ENCODE assay signal across 8 cellular contexts in the genomic region with DNA sequence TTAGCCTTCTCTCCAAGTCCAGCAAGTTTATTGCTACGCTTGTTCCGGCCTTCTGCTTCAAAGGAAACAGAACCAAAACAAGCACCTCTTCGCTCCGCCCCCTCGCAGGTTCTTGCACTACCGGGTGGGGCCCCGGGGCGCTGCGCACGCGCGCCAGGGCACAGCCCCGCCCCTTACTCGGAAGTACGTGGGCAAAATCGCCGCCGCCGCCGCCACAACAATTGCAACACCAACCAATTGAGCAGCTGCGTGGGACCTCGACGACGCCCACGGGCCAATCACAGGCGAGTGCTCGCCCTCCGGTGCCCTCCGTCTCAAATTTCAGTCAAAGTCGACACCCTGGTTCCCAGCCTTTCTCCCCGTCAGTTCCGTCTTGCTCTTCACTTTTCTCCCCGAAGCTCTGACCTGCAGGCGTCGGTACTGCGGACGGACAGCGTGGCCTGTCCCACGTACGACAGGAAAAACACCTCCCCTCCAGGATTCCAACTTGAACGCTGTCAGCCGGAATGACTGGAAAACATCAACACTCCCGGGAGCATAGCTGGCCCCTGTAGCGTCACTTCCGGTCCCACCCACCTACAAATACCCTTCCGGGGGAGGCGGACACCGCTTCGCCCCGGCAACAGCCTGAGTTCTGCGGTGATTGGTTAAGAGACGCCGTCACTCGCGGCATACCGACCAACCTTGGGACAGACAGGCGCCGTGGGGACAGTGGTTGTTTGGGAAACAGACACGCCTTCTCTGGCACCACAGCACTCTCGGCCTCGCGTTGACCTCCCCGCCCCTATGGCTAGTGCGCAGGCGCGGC. TPM values are rescaled to one million over a fixed set of nuclear protein-coding genes. Genes with fewer than 3 reads are reported as not detected.
DNase-seq lines count a peak whose midpoint lies in the region; ATAC-seq and TF ChIP-seq lines count a peak whose summit lies in the region.

No MANE protein-coding gene starts in this region.

- TF ChIP-seq RAD21 in Ishikawa (IDR thresholded peaks at IDR 0.05; ENCODE audit: low read depth) = no peak

- no peak for TF ChIP-seq EP300 in Ishikawa (IDR thresholded peaks at IDR 0.05; ENCODE audit: borderline replicate concordance)

- peak overlapping the region; percentile 55 for H3K4me3 ChIP-seq in epithelial cell of proximal tubule (ENCODE audit: low read depth, low read length)

- peak; percentile 90 for DNase-seq in DMS153 (lab: John Stamatoyannopoulos, UW)
- DNase-seq in OCI-M2 (lab: John Stamatoyannopoulos, UW; ENCODE audit: unreplicated experiment) = peak; percentile 73
- peak; percentile 91 for DNase-seq in activated T-cell treated with anti-CD3 and anti-CD28 coated beads, Interleukin-2, amount 50 U/mL, for 1 hour
- DNase-seq in epithelial cell of proximal tubule (ENCODE audit: low read depth) = peak; percentile 70
- DNase-seq in mucosa of gallbladder (ENCODE audit: low spot score) = peak; percentile 96
- peak; percentile 83 for DNase-seq in stimulated activated CD8-positive, alpha-beta memory T cell treated with anti-CD3 and anti-CD28 coated beads, Interleukin-4, amount 100 ng/mL, for 24 hours (ENCODE audit: low read depth)

- TF ChIP-seq CTCF in epithelial cell of proximal tubule (conservative IDR thresholded peaks at IDR 0.05; ENCODE audit: low read depth, low read length) = no peak

- ATAC-seq in GM21619 (IDR thresholded peaks at IDR 0.05; ENCODE audit: unreplicated experiment) = peak; percentile 78

TF ChIP-seq in Ishikawa, 13 proteins besides CTCF, POLR2A, EP300 and RAD21:
- TF ChIP-seq CREB1 (IDR thresholded peaks at IDR 0.05; ENCODE audit: low read depth) (peak; percentile 69), TEAD4 (IDR thresholded peaks at IDR 0.05) (no peak), FOXM1 (IDR thresholded peaks at IDR 0.05; ENCODE audit: borderline replicate concordance, low read depth) (no peak), TCF12 (IDR thresholded peaks at IDR 0.05; ENCODE audit: low read depth) (no peak), ZBTB7A (IDR thresholded peaks at IDR 0.05; ENCODE audit: low read depth) (no peak), YY1 (IDR thresholded peaks at IDR 0.05; ENCODE audit: low read depth) (no peak), EGR1 (IDR thresholded peaks at IDR 0.05) (no peak), CEBPB (IDR thresholded peaks at IDR 0.05) (peak; percentile 40; the same call in 1 of the 2 replicates)
- TF ChIP-seq, protein P1, sequence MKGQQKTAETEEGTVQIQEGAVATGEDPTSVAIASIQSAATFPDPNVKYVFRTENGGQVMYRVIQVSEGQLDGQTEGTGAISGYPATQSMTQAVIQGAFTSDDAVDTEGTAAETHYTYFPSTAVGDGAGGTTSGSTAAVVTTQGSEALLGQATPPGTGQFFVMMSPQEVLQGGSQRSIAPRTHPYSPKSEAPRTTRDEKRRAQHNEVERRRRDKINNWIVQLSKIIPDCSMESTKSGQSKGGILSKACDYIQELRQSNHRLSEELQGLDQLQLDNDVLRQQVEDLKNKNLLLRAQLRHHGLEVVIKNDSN (IDR thresholded peaks at IDR 0.05) = no peak
- TF ChIP-seq, protein P2, sequence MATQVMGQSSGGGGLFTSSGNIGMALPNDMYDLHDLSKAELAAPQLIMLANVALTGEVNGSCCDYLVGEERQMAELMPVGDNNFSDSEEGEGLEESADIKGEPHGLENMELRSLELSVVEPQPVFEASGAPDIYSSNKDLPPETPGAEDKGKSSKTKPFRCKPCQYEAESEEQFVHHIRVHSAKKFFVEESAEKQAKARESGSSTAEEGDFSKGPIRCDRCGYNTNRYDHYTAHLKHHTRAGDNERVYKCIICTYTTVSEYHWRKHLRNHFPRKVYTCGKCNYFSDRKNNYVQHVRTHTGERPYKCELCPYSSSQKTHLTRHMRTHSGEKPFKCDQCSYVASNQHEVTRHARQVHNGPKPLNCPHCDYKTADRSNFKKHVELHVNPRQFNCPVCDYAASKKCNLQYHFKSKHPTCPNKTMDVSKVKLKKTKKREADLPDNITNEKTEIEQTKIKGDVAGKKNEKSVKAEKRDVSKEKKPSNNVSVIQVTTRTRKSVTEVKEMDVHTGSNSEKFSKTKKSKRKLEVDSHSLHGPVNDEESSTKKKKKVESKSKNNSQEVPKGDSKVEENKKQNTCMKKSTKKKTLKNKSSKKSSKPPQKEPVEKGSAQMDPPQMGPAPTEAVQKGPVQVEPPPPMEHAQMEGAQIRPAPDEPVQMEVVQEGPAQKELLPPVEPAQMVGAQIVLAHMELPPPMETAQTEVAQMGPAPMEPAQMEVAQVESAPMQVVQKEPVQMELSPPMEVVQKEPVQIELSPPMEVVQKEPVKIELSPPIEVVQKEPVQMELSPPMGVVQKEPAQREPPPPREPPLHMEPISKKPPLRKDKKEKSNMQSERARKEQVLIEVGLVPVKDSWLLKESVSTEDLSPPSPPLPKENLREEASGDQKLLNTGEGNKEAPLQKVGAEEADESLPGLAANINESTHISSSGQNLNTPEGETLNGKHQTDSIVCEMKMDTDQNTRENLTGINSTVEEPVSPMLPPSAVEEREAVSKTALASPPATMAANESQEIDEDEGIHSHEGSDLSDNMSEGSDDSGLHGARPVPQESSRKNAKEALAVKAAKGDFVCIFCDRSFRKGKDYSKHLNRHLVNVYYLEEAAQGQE (IDR thresholded peaks at IDR 0.05; ENCODE audit: low read depth) = no peak
- TF ChIP-seq, protein P3, sequence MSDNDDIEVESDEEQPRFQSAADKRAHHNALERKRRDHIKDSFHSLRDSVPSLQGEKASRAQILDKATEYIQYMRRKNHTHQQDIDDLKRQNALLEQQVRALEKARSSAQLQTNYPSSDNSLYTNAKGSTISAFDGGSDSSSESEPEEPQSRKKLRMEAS (IDR thresholded peaks at IDR 0.05) = no peak

RNA-seq across cellular contexts. Expression of a gene that starts 0.6 kb away (rescaled TPM):
- total RNA-seq in epithelial cell of proximal tubule (34.4 and 44.2 TPM in 2 replicates), mucosa of gallbladder (57.3 TPM)

RNA-seq across cellular contexts. Expression of a gene that starts 13.6 kb away (rescaled TPM):
- total RNA-seq in epithelial cell of proximal tubule = 0.51 and 1.1 TPM in 2 replicates
- total RNA-seq in mucosa of gallbladder = 6.5 TPM

RNA-seq across cellular contexts. Expression of a gene that starts 39.2 kb away (rescaled TPM):
- total RNA-seq in epithelial cell of proximal tubule (10.9 and 13.1 TPM in 2 replicates), mucosa of gallbladder (11.5 TPM)

RNA-seq across cellular contexts. Expression of a gene that starts 44.0 kb away (rescaled TPM):
- 15.8 and 24.6 TPM in 2 replicates for total RNA-seq in epithelial cell of proximal tubule
- total RNA-seq in mucosa of gallbladder = 52.7 TPM

RNA-seq across cellular contexts. Expression of a gene that starts 46.6 kb away (rescaled TPM):
- total RNA-seq in epithelial cell of proximal tubule = 20.5 and 22.0 TPM in 2 replicates
- 50.4 TPM for total RNA-seq in mucosa of gallbladder

Comparison
In these comparisons a context has a peak if more than half of its experiments do, and no peak if none do; other contexts are left out.
1. Peak in every context shown above with its lines: DNase-seq, ATAC-seq and H3K4me3 ChIP-seq.